Comparison of ENCODE assay signal across 10 cellular contexts in the genomic region with DNA sequence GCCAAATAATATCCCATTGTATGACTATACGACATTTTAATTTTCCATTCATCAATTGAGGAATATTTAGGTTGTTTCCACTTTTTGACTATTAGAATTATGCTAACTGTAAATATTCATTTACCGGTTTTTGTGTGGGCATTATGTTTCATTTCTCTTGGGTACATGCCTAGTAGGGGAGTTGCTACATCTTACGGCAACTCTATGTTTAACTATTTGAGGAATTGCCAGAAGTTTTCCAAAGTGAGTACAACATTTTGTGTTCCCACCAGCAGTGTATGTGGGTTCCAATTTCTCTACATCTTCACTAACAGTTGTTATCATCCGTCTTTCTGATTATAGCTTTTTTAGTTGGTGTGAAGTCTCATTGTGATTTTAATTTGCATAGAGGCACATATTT. TPM values are rescaled to one million over a fixed set of nuclear protein-coding genes. Genes with fewer than 3 reads are reported as not detected.
DNase-seq lines count a peak whose midpoint lies in the region; ATAC-seq and TF ChIP-seq lines count a peak whose summit lies in the region.
"Had no signal": no experiment of that assay in that cellular context is flagged by ENCODE, and none has a peak within 500 bp of the region (broad histone marks: within the 10 kb centered on the region; RNA-seq: fewer than 3 reads in every experiment).

No MANE protein-coding gene starts in this region.

- H3K9me2 ChIP-seq in hepatocyte (replicated peaks; ENCODE audit: insufficient read depth): no peaks in the 10 kb centered on the region

- H3K4me3 Mint-ChIP-seq in activated naive CD4-positive, alpha-beta T cell treated with anti-CD3 and anti-CD28 coated beads for 36 hours: peak overlapping the region; percentile 84
- H3K4me3 Mint-ChIP-seq in activated CD8-positive, alpha-beta T cell treated with anti-CD3 and anti-CD28 coated beads for 36 hours: peak overlapping the region; percentile 81
- peak overlapping the region; percentile 93 to 97 for H3K4me3 Mint-ChIP-seq in stimulated activated naive CD8-positive, alpha-beta T cell treated with anti-CD3 and anti-CD28 coated beads, Interleukin-15, amount 100 ng/mL, for 72 hours

- H3K4me1 ChIP-seq in hepatocyte (ENCODE audit: insufficient read depth): peaks cover 7% of the 10 kb centered on the region
- H3K4me1 ChIP-seq: SJSA1 had no signal

- peaks cover 17% of the 10 kb centered on the region for H3K36me3 Mint-ChIP-seq in activated naive CD4-positive, alpha-beta T cell treated with anti-CD3 and anti-CD28 coated beads for 36 hours (ENCODE audit: low read depth)
- peaks cover 19% of the 10 kb centered on the region for H3K36me3 Mint-ChIP-seq in activated CD8-positive, alpha-beta T cell treated with anti-CD3 and anti-CD28 coated beads for 36 hours (ENCODE audit: low read depth)

- H3K9me3 Mint-ChIP-seq in activated naive CD4-positive, alpha-beta T cell treated with anti-CD3 and anti-CD28 coated beads for 36 hours: peaks cover 15% of the 10 kb centered on the region
- peaks cover 22% of the 10 kb centered on the region for H3K9me3 Mint-ChIP-seq in activated CD8-positive, alpha-beta T cell treated with anti-CD3 and anti-CD28 coated beads for 36 hours
- peaks cover 8 to 14% of the 10 kb centered on the region in 2 donors for H3K9me3 Mint-ChIP-seq in stimulated activated naive CD8-positive, alpha-beta T cell treated with anti-CD3 and anti-CD28 coated beads, Interleukin-15, amount 100 ng/mL, for 72 hours

- no peak overlapping the region for H2AFZ ChIP-seq in hepatocyte

- no peaks in the 10 kb centered on the region for H3K9me3 ChIP-seq in hepatocyte (ENCODE audit: low read depth)
- H3K9me3 ChIP-seq: SJSA1 had no signal

- 97% methylated on average over 4 of the region's 4 CpGs for WGBS in hepatocyte (ENCODE audit: low lambda C conversion rate, missing lambda C conversion rate)

- no peak for ATAC-seq in activated CD8-positive, alpha-beta T cell treated with anti-CD3 and anti-CD28 coated beads for 36 hours
- ATAC-seq in stimulated activated naive CD8-positive, alpha-beta T cell treated with anti-CD3 and anti-CD28 coated beads, Interleukin-15, amount 100 ng/mL, for 72 hours: no peak
- no peak for ATAC-seq in GM21619 (IDR thresholded peaks at IDR 0.05; ENCODE audit: unreplicated experiment)

- H3K4me1 Mint-ChIP-seq in activated naive CD4-positive, alpha-beta T cell treated with anti-CD3 and anti-CD28 coated beads for 36 hours (ENCODE audit: low read depth): peaks cover 26% of the 10 kb centered on the region
- peaks cover 29% of the 10 kb centered on the region for H3K4me1 Mint-ChIP-seq in activated CD8-positive, alpha-beta T cell treated with anti-CD3 and anti-CD28 coated beads for 36 hours (ENCODE audit: low read depth)
- H3K4me1 Mint-ChIP-seq in stimulated activated naive CD8-positive, alpha-beta T cell treated with anti-CD3 and anti-CD28 coated beads, Interleukin-15, amount 100 ng/mL, for 72 hours: peaks cover 41% of the 10 kb centered on the region

- no peaks in the 10 kb centered on the region for H3K27me3 Mint-ChIP-seq in activated naive CD4-positive, alpha-beta T cell treated with anti-CD3 and anti-CD28 coated beads for 36 hours (ENCODE audit: low read depth)
- H3K27me3 Mint-ChIP-seq in activated CD8-positive, alpha-beta T cell treated with anti-CD3 and anti-CD28 coated beads for 36 hours: no peaks in the 10 kb centered on the region
- H3K27me3 Mint-ChIP-seq in stimulated activated naive CD8-positive, alpha-beta T cell treated with anti-CD3 and anti-CD28 coated beads, Interleukin-15, amount 100 ng/mL, for 72 hours: no peaks in the 10 kb centered on the region

- POLR2A ChIA-PET in activated CD8-positive, alpha-beta T cell treated with anti-CD3 and anti-CD28 coated beads for 36 hours (lab: Charles Lee): interaction anchor here (1.0 to 1.3 kb wide), 3 partner anchors 9 to 654 kb away, joined by 3 to 9 read pairs (median 4); partner anchors contain the start of gene PHLPP1

- CTCF ChIA-PET in activated naive CD4-positive, alpha-beta T cell treated with anti-CD3 and anti-CD28 coated beads for 36 hours (lab: Charles Lee): interaction anchor here (0.7 to 1.7 kb wide), 2 partner anchors 62 to 293 kb away, joined by 3 read pairs; no protein-coding TSS in a partner anchor
- CTCF ChIA-PET in activated CD8-positive, alpha-beta T cell treated with anti-CD3 and anti-CD28 coated beads for 36 hours (lab: Charles Lee): interaction anchor here (1.7 to 2.3 kb wide), 2 partner anchors 28 to 351 kb away, joined by 4 to 8 read pairs; no protein-coding TSS in a partner anchor

- peaks cover 10% of the 10 kb centered on the region for H4K20me1 ChIP-seq in hepatocyte (ENCODE audit: insufficient read depth, poor library complexity, severe bottlenecking)

- no peak for DNase-seq in activated naive CD4-positive, alpha-beta T cell treated with anti-CD3 and anti-CD28 coated beads for 36 hours
- DNase-seq in activated naive CD4-positive, alpha-beta T cell treated with anti-CD3 and anti-CD28 coated beads, Interleukin-2, amount 50 U/mL, for 16 hours: no peak
- DNase-seq in activated CD8-positive, alpha-beta T cell treated with anti-CD3 and anti-CD28 coated beads for 36 hours: no peak
- DNase-seq in hepatocyte (ENCODE audit: low spot score) (no peak), GM13977 (ENCODE audit: low spot score) (no peak)
- DNase-seq in stimulated activated naive CD8-positive, alpha-beta T cell treated with anti-CD3 and anti-CD28 coated beads, Interleukin-15, amount 100 ng/mL, for 72 hours: no peak
- no peak for DNase-seq in activated effector memory CD4-positive, alpha-beta T cell treated with Interleukin-2 at 50 U/mL for 16 hours
- DNase-seq: C1 segment of cervical spinal cord had no signal

- no peak overlapping the region for H3K4me3 ChIP-seq in hepatocyte

- in situ Hi-C loops in GM13977 (cut with MboI; ENCODE audit: low pct_unique_long_range_greater_than_20kb, low sequenced_read_pairs, unreplicated experiment): no loop called here

- no peak overlapping the region for H3K27ac ChIP-seq in hepatocyte

- intact Hi-C loops in activated naive CD4-positive, alpha-beta T cell treated with anti-CD3 and anti-CD28 coated beads for 36 hours (cut with micrococcal nuclease): loop anchor here (5.0 to 10.0 kb wide), 4 partner anchors 131 to 846 kb away; partner anchors contain the start of gene ZCCHC2
- intact Hi-C loops in activated CD8-positive, alpha-beta T cell treated with anti-CD3 and anti-CD28 coated beads for 36 hours (cut with micrococcal nuclease): loop anchor here (5.0 kb wide), 1 partner anchor 54 kb away; the partner anchor contains the start of gene VPS4B

- H3K27ac Mint-ChIP-seq in activated naive CD4-positive, alpha-beta T cell treated with anti-CD3 and anti-CD28 coated beads for 36 hours: peak overlapping the region; percentile 40
- H3K27ac Mint-ChIP-seq in activated CD8-positive, alpha-beta T cell treated with anti-CD3 and anti-CD28 coated beads for 36 hours: no peak overlapping the region
- H3K27ac Mint-ChIP-seq in stimulated activated naive CD8-positive, alpha-beta T cell treated with anti-CD3 and anti-CD28 coated beads, Interleukin-15, amount 100 ng/mL, for 72 hours: no peak overlapping the region

- peak overlapping the region; percentile 76 for H3K4me2 ChIP-seq in hepatocyte

- H3K36me3 ChIP-seq in hepatocyte (replicated peaks; ENCODE audit: insufficient read depth, low read depth): no peaks in the 10 kb centered on the region

- no peak for TF ChIP-seq CTCF in activated CD8-positive, alpha-beta T cell treated with anti-CD3 and anti-CD28 coated beads for 36 hours (IDR thresholded peaks at IDR 0.05)
- TF ChIP-seq CTCF in hepatocyte (IDR thresholded peaks at IDR 0.05; ENCODE audit: poor library complexity) (no peak), GM13977 (IDR thresholded peaks at IDR 0.05; ENCODE audit: extremely low read depth, insufficient read depth, missing control alignments) (no peak)

- H3K27me3 ChIP-seq in hepatocyte: no peaks in the 10 kb centered on the region
- H3K27me3 ChIP-seq: SJSA1 had no signal

- H3K79me2 ChIP-seq in hepatocyte: peaks cover 33% of the 10 kb centered on the region

RNA-seq across cellular contexts. Expression of gene KDSR, which starts 1.6 kb away (rescaled TPM):
- total RNA-seq in activated naive CD4-positive, alpha-beta T cell treated with anti-CD3 and anti-CD28 coated beads for 36 hours: 10 to 100 TPM; 75.2 to 81.5 TPM
- 10 to 100 TPM; 53.4 TPM for total RNA-seq in activated CD8-positive, alpha-beta T cell treated with anti-CD3 and anti-CD28 coated beads for 36 hours
- total RNA-seq in hepatocyte: 26.5 and 33.6 TPM in 2 replicates
- polyA plus RNA-seq in hepatocyte: 50.7 and 55.1 TPM in 2 replicates

RNA-seq across cellular contexts. Expression of gene BCL2, which starts 49.0 kb away (rescaled TPM):
- total RNA-seq in activated naive CD4-positive, alpha-beta T cell treated with anti-CD3 and anti-CD28 coated beads for 36 hours: 10 to 100 TPM; 48.4 to 49.6 TPM
- total RNA-seq in activated CD8-positive, alpha-beta T cell treated with anti-CD3 and anti-CD28 coated beads for 36 hours: 100 to 1,000 TPM; 104 to 107 TPM
- total RNA-seq in hepatocyte: 9.1 and 11.4 TPM in 2 replicates
- polyA plus RNA-seq in hepatocyte: 0.80 and 1.0 TPM in 2 replicates

RNA-seq across cellular contexts. Expression of gene VPS4B, which starts 53.7 kb away (rescaled TPM):
- 10 to 100 TPM; 28.7 to 30.1 TPM for total RNA-seq in activated naive CD4-positive, alpha-beta T cell treated with anti-CD3 and anti-CD28 coated beads for 36 hours
- 10 to 100 TPM; 34.8 to 35.9 TPM for total RNA-seq in activated CD8-positive, alpha-beta T cell treated with anti-CD3 and anti-CD28 coated beads for 36 hours
- 49.2 and 60.6 TPM in 2 replicates for total RNA-seq in hepatocyte
- 30.3 and 35.0 TPM in 2 replicates for polyA plus RNA-seq in hepatocyte
